24 cellular contexts compared by ENCODE assay signal in the genomic region with DNA sequence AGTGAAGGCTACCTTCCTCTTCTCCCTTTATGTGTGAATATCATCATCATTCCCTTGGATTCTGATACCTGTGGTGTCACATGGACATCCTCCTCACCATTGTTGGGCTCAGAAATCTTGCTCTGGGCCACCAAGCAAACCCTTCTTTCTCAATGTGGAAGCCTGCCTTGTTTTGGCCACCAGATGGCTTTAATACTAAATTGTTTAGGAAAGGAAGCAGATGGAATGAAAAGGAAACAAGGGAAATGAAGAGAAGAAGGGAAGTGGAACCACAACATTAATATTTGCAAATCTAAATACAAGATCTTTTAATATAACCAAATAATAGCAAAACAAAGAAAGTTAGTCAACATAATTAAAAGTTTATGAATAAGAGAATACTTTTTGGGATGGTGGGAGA. TPM values are rescaled to one million over a fixed set of nuclear protein-coding genes. Genes with fewer than 3 reads are reported as not detected.
DNase-seq lines count a peak whose midpoint lies in the region; ATAC-seq and TF ChIP-seq lines count a peak whose summit lies in the region.
"Had no signal": no experiment of that assay in that cellular context is flagged by ENCODE, and none has a peak within 500 bp of the region (broad histone marks: within the 10 kb centered on the region; RNA-seq: fewer than 3 reads in every experiment).

No MANE protein-coding gene starts in this region.

- TF ChIP-seq CTCF in AG10803 (conservative IDR thresholded peaks at IDR 0.05; ENCODE audit: low read length) = peak; percentile 33
- TF ChIP-seq CTCF in HFF-Myc (IDR thresholded peaks at IDR 0.05; ENCODE audit: low read depth, low read length, missing control alignments) = peak; percentile 49
- TF ChIP-seq CTCF in stomach (IDR thresholded peaks at IDR 0.05) = no peak

- H3K36me3 ChIP-seq in adipocyte (ENCODE audit: control insufficient read depth, insufficient read depth, low read length, severe bottlenecking) (no peaks in the 10 kb centered on the region), stomach (peaks cover 0 to 7% (median 3%) of the 10 kb centered on the region in 4 donors)
- H3K36me3 ChIP-seq: right lobe of liver, thoracic aorta, WERI-Rb-1 had no signal

- ATAC-seq in GM18909 (IDR thresholded peaks at IDR 0.05; ENCODE audit: poor library complexity, unreplicated experiment) = no peak
- ATAC-seq: activated naive CD4-positive, alpha-beta T cell treated with anti-CD3 and anti-CD28 coated beads, Interleukin-2, amount 50 U/mL, for 72 hours; natural killer cell treated with Interleukin-12 subunit alpha and Interleukin-12 subunit beta and Interleukin-15 and Interleukin-18, amount 100 ng/mL, for 72 hours; right lobe of liver had no signal

- intact Hi-C loops in stomach (cut with DNase I; ENCODE audit: low total_unique reads) = no loop called here

- H3K27me3 ChIP-seq in adipocyte (replicated peaks; ENCODE audit: control insufficient read depth, insufficient read depth, low read length) (no peaks in the 10 kb centered on the region), stomach (no peaks in the 10 kb centered on the region)
- H3K27me3 ChIP-seq: right lobe of liver had no signal

- DNase-seq in AG10803 (ENCODE audit: low read depth) (no peak), HFF-Myc (ENCODE audit: extremely low read depth, low read depth) (no peak), adipocyte (ENCODE audit: low read depth) (peak; percentile 2), fibroblast of peridontal ligament (ENCODE audit: extremely low read depth) (peak; percentile 46), NCI-H226 (no peak), cortex of kidney (lab: John Stamatoyannopoulos, UW) (no peak), stomach (no peak)
- DNase-seq: activated CD4-positive, alpha-beta T cell treated with anti-CD3 and anti-CD28 coated beads, Interleukin-2, amount 50 U/mL, for 4 hours; CD4-positive, alpha-beta T cell; left ventricle myocardium inferior; midbrain; MV-4-11; NCI-H510A; posterior cingulate gyrus; right lobe of liver; stimulated activated naive CD4-positive, alpha-beta T cell treated with Interleukin-2 at 50 U/mL for 16 hours; WERI-Rb-1 had no signal

- H3K4me1 ChIP-seq in adipocyte (ENCODE audit: control insufficient read depth, insufficient read depth, low read length) (peaks cover 12% of the 10 kb centered on the region), stomach (no peaks in the 10 kb centered on the region)
- H3K4me1 ChIP-seq: left ventricle myocardium inferior, right lobe of liver had no signal

- TF ChIP-seq EP300 in stomach (IDR thresholded peaks at IDR 0.05) = no peak

- no peak for TF ChIP-seq POLR2A in stomach (IDR thresholded peaks at IDR 0.05)

- no peak overlapping the region for H3K27ac ChIP-seq in stomach
- H3K27ac ChIP-seq: epithelial cell of prostate, KMS-11, left ventricle myocardium inferior, right lobe of liver, RWPE1, thoracic aorta, WERI-Rb-1 had no signal

- no peak overlapping the region for H3K9ac ChIP-seq in adipocyte (ENCODE audit: low read length)
- H3K9ac ChIP-seq: KMS-11 had no signal

- H3K4me3 ChIP-seq in AG10803 (ENCODE audit: low read length) = no peak overlapping the region
- H3K4me3 ChIP-seq in HFF-Myc (replicated peaks; ENCODE audit: low read depth, low read length) = no peak overlapping the region
- no peak overlapping the region for H3K4me3 ChIP-seq in adipocyte (ENCODE audit: low read length)
- no peak overlapping the region for H3K4me3 ChIP-seq in stomach
- H3K4me3 ChIP-seq: left ventricle myocardium inferior, right lobe of liver, thoracic aorta had no signal

- peaks cover 14% of the 10 kb centered on the region for H3K9me3 ChIP-seq in adipocyte (ENCODE audit: control insufficient read depth, low read length)
- peaks cover 0 to 18% (median 3%) of the 10 kb centered on the region in 4 donors for H3K9me3 ChIP-seq in stomach
- H3K9me3 ChIP-seq: right lobe of liver, thoracic aorta had no signal

RNA-seq across cellular contexts. Expression of gene FAM227B, which starts 14.0 kb away (rescaled TPM):
- total RNA-seq in stomach = 1 to 10 TPM in 4 of 5 donors, not detected in 1; 1.3 to 7.1 (median 4.1) TPM
- 1 to 10 TPM; 2.4 to 4.9 (median 2.8) TPM for polyA plus RNA-seq in stomach

RNA-seq across cellular contexts. Expression of gene DTWD1, which starts 14.3 kb away (rescaled TPM):
- 10 to 100 TPM in 3 of 5 donors, 1 to 10 TPM in 2; 2.9 to 45.0 (median 12.9) TPM for total RNA-seq in stomach
- polyA plus RNA-seq in stomach = 10 to 100 TPM; 18.2 to 26.6 (median 21.4) TPM

Comparison
In these comparisons a context has a peak if more than half of its experiments do, and no peak if none do; other contexts are left out.
1. DNase-seq: peak in adipocyte (single experiment) and fibroblast of peridontal ligament (single experiment); none in AG10803 (single experiment), HFF-Myc (single experiment), NCI-H226 (single experiment), cortex of kidney (single experiment) and stomach (single experiment).
2. CTCF ChIP-seq: peak in AG10803 (single experiment) and HFF-Myc (single experiment); none in stomach (0 of 7).